In genomic region chr18:11666176-11666575, GRCh38 we compare ENCODE assay signal across 32 cellular contexts. TPM values are rescaled to one million over a fixed set of nuclear protein-coding genes. Genes with fewer than 3 reads are reported as not detected.
"Had no signal": no experiment of that assay in that cellular context is flagged by ENCODE, and none has a peak within 500 bp of the region (broad histone marks: within the 10 kb centered on the region; RNA-seq: fewer than 3 reads in every experiment).

No MANE protein-coding gene starts in this region.

- H3K27me3 ChIP-seq: cardiac muscle cell, Peyer's patch had no signal

- H3K4me2 ChIP-seq: SK-N-SH had no signal

- H3K36me3 Mint-ChIP-seq: activated CD8-positive, alpha-beta memory T cell treated with anti-CD3 and anti-CD28 coated beads, Interleukin-2, amount 10 ng/mL, durations not matched to agents 7 days and 5 days had no signal

- ATAC-seq: activated CD8-positive, alpha-beta memory T cell treated with anti-CD3 and anti-CD28 coated beads, Interleukin-2, amount 10 ng/mL, durations not matched to agents 7 days and 5 days; K562; PC-3 had no signal

- H3K4me1 Mint-ChIP-seq: activated B cell treated with CpG ODN at 0.5 μM for 24 hours; activated CD4-positive, alpha-beta memory T cell treated with anti-CD3 and anti-CD28 coated beads, Interleukin-2, amount 10 ng/mL, durations not matched to agents 7 days and 5 days; activated CD8-positive, alpha-beta memory T cell treated with anti-CD3 and anti-CD28 coated beads, Interleukin-2, amount 10 ng/mL, durations not matched to agents 7 days and 5 days; central memory CD8-positive, alpha-beta T cell had no signal

- DNase-seq: activated B cell treated with CpG ODN at 0.5 μM for 24 hours; activated CD4-positive, alpha-beta memory T cell treated with anti-CD3 and anti-CD28 coated beads, Interleukin-2, amount 10 ng/mL, durations not matched to agents 7 days and 5 days; activated CD4-positive, alpha-beta T cell treated with anti-CD3 and anti-CD28 coated beads for 1 hour; activated CD4-positive, alpha-beta T cell treated with anti-CD3 and anti-CD28 coated beads for 48 hours; activated CD8-positive, alpha-beta memory T cell treated with anti-CD3 and anti-CD28 coated beads for 24 hours; activated CD8-positive, alpha-beta memory T cell treated with anti-CD3 and anti-CD28 coated beads, Interleukin-2, amount 50 U/mL, for 48 hours; activated effector memory CD4-positive, alpha-beta T cell treated with Interleukin-2 at 50 U/mL for 16 hours; activated naive CD4-positive, alpha-beta T cell treated with anti-CD3 and anti-CD28 coated beads, Interleukin-2, amount 50 U/mL, for 16 hours; activated T-cell treated with anti-CD3 and anti-CD28 coated beads, Interleukin-2, amount 50 U/mL, for 48 hours; aorta; NCI-H1092 treated with DMSO at 0.1 percent for 48 hours; NCI-H146; NCI-H187; NCI-H2029 treated with DMSO at 0.1 percent for 48 hours; NCI-H2107; NCI-H2171; NCI-H526; NCI-H748 treated with DMSO at 0.1 percent for 48 hours; NK-92 treated with Interleukin-12 subunit alpha and Interleukin-12 subunit beta, amount 100 ng/mL, for 24 hours; PC-3; Peyer's patch; RPMI8226; SHP77 treated with DMSO at 0.1 percent for 48 hours; SK-N-SH had no signal

- H3K4me3 Mint-ChIP-seq: activated B cell treated with CpG ODN at 0.5 μM for 24 hours; activated CD4-positive, alpha-beta memory T cell treated with anti-CD3 and anti-CD28 coated beads, Interleukin-2, amount 10 ng/mL, durations not matched to agents 7 days and 5 days; activated CD8-positive, alpha-beta memory T cell treated with anti-CD3 and anti-CD28 coated beads, Interleukin-2, amount 10 ng/mL, durations not matched to agents 7 days and 5 days; central memory CD8-positive, alpha-beta T cell; T-helper 1 cell treated with Interleukin-12 subunit alpha and Interleukin-12 subunit beta and Interleukin-4 antibody, amounts not matched to agents 30 μg/mL and 1 μg/mL, for 36 hours; T-helper 2 cell treated with Interferon-gamma antibody and Interleukin-4, amounts not matched to agents 5 μg/mL and 100 μg/mL, for 36 hours had no signal

- H3K4me1 ChIP-seq: Peyer's patch, SJSA1 had no signal

- H3K36me3 ChIP-seq: cardiac muscle cell, Peyer's patch, SJSA1 had no signal

- H3K4me3 ChIP-seq: cardiac muscle cell, K562, Peyer's patch, SJSA1 had no signal

- H3K27ac Mint-ChIP-seq: activated B cell treated with CpG ODN at 0.5 μM for 24 hours; activated CD4-positive, alpha-beta memory T cell treated with anti-CD3 and anti-CD28 coated beads, Interleukin-2, amount 10 ng/mL, durations not matched to agents 7 days and 5 days; activated CD8-positive, alpha-beta memory T cell treated with anti-CD3 and anti-CD28 coated beads, Interleukin-2, amount 10 ng/mL, durations not matched to agents 7 days and 5 days; T-helper 1 cell treated with Interleukin-12 subunit alpha and Interleukin-12 subunit beta and Interleukin-4 antibody, amounts not matched to agents 30 μg/mL and 1 μg/mL, for 36 hours; T-helper 2 cell treated with Interferon-gamma antibody and Interleukin-4, amounts not matched to agents 5 μg/mL and 100 μg/mL, for 36 hours had no signal

- H3K9me3 Mint-ChIP-seq: activated B cell treated with CpG ODN at 0.5 μM for 24 hours; activated CD4-positive, alpha-beta memory T cell treated with anti-CD3 and anti-CD28 coated beads, Interleukin-2, amount 10 ng/mL, durations not matched to agents 7 days and 5 days; central memory CD8-positive, alpha-beta T cell; T-helper 1 cell treated with Interleukin-12 subunit alpha and Interleukin-12 subunit beta and Interleukin-4 antibody, amounts not matched to agents 30 μg/mL and 1 μg/mL, for 36 hours; T-helper 2 cell treated with Interferon-gamma antibody and Interleukin-4, amounts not matched to agents 5 μg/mL and 100 μg/mL, for 36 hours had no signal

- H3K27ac ChIP-seq: cardiac muscle cell, Peyer's patch, SJSA1 had no signal

- H3K9me2 ChIP-seq: SK-N-SH had no signal

- H3K9me3 ChIP-seq: Peyer's patch, SJSA1, SK-N-SH had no signal

RNA-seq across cellular contexts. Expression of gene GNAL, which starts 22.9 kb away (rescaled TPM):
- total RNA-seq: activated B cell treated with CpG ODN at 0.5 μM for 24 hours had no signal

RNA-seq across cellular contexts. Expression of gene SLC35G4, which starts 56.8 kb away (rescaled TPM):
- total RNA-seq: activated B cell treated with CpG ODN at 0.5 μM for 24 hours; activated CD4-positive, alpha-beta memory T cell treated with anti-CD3 and anti-CD28 coated beads, Interleukin-2, amount 10 ng/mL, durations not matched to agents 7 days and 5 days; activated CD8-positive, alpha-beta memory T cell treated with anti-CD3 and anti-CD28 coated beads, Interleukin-2, amount 10 ng/mL, durations not matched to agents 7 days and 5 days; aorta; cardiac muscle cell; K562; M059J; PC-3; Peyer's patch; SJSA1 had no signal
- polyA plus RNA-seq: aorta, cardiac muscle cell, K562, SK-N-SH had no signal
